In the genomic region with DNA sequence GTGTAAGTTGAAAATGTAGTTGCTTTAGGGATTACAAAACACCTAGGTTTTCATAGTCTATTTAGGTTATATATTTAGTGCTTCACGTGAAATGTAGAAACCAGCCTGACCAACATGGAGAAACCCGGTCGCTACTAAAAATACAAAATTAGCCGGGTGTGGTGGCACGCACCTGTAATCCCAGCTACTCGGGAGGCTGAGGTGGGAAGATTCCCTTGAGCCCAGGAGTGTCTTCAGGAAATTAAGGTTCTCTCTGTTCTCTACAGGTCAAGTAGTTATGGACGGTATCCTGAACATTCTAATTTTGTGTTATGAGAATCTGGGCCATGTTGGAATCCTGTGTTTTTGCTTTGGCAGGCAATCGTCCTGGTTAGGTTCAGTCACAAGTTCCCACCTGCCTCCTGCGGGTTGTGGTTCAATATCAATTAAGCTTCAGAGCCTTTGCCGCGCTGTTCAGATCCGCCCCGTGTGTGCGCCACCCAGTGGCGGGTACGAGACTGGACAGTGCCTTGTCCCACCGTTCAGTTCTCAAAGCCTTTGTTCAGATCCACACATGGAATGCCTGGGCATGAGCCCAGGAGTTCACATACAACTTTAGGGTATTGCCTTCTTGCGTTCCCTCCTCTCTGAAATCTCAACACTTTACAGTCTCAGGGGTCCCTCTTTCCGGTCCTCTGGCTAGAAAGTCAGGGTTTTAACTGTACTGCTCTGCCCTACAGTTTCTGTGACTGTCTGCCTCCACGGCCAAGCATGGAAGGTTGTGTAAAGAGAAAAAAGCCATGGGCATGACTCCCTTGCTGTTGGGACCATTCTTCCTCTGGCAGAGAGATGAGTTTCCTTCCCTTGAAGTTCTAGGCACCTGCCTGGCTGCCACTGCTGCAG, we compare ENCODE assay signal across 8 cellular contexts.
DNase-seq lines count a peak whose midpoint lies in the region; ATAC-seq lines count a peak whose summit lies in the region.

No MANE protein-coding gene starts in this region.

- peak; percentile 63 for DNase-seq in GDM1 (lab: John Stamatoyannopoulos, UW)
- peak; percentile 70 for DNase-seq in NCI-H345 treated with DMSO at 0.1 percent for 48 hours (lab: John Stamatoyannopoulos, UW; ENCODE audit: unreplicated experiment)
- DNase-seq in activated CD4-positive, alpha-beta T cell treated with anti-CD3 and anti-CD28 coated beads for 1 hour, result peak; percentile 57
- peak; percentile 66 for DNase-seq in cerebellar cortex (ENCODE audit: low spot score)
- peak; percentile 87 for DNase-seq in left kidney (ENCODE audit: low read depth, low spot score)
- DNase-seq in stimulated activated CD4-positive, alpha-beta T cell treated with anti-CD3 and anti-CD28 coated beads, Interleukin-2, amount 100 ng/mL, for 48 hours, result peak; percentile 61 to 64
- DNase-seq in OCI-M2 (lab: John Stamatoyannopoulos, UW; ENCODE audit: unreplicated experiment), result no peak

- ATAC-seq in HG02981 (IDR thresholded peaks at IDR 0.05; ENCODE audit: unreplicated experiment), result peak; percentile 67
